10 cellular contexts compared by ENCODE assay signal in genomic region chr16:21644674-21645073, GRCh38. TPM values are rescaled to one million over a fixed set of nuclear protein-coding genes. Genes with fewer than 3 reads are reported as not detected.
A peak's percentile ranks its signal among the peaks of the same experiment; 100 is the strongest.
DNase-seq lines count a peak whose midpoint lies in the region; FAIRE-seq and TF ChIP-seq lines count a peak whose summit lies in the region.
"Had no signal": no experiment of that assay in that cellular context is flagged by ENCODE, and none has a peak within 500 bp of the region (broad histone marks: within the 10 kb centered on the region; RNA-seq: fewer than 3 reads in every experiment).

No MANE protein-coding gene starts in this region.

- no peaks in the 10 kb centered on the region for H3K36me3 ChIP-seq in smooth muscle cell (ENCODE audit: low read depth)

- H3K4me3 ChIP-seq in GM12865 (ENCODE audit: low read depth, low read length): peak overlapping the region; percentile 52
- peak overlapping the region in 13 of 59 donors; percentile 0 to 35 (median 20) for H3K4me3 ChIP-seq in dorsolateral prefrontal cortex
- no peak overlapping the region for H3K4me3 ChIP-seq in smooth muscle cell

- H3K9me3 ChIP-seq in smooth muscle cell (replicated peaks; ENCODE audit: low read depth): no peaks in the 10 kb centered on the region

- H3F3A ChIP-seq in smooth muscle cell (ENCODE audit: low read depth): no peaks in the 10 kb centered on the region

- H3K27me3 ChIP-seq in dorsolateral prefrontal cortex: no peaks in the 10 kb centered on the region
- no peaks in the 10 kb centered on the region for H3K27me3 ChIP-seq in smooth muscle cell (ENCODE audit: low read depth)

- H4K20me1 ChIP-seq in smooth muscle cell (ENCODE audit: low read depth): peaks cover 80% of the 10 kb centered on the region

- H3K4me1 ChIP-seq in smooth muscle cell (ENCODE audit: low read depth): no peaks in the 10 kb centered on the region

- no peak overlapping the region for H2AFZ ChIP-seq in smooth muscle cell (ENCODE audit: low read depth)

- intact Hi-C loops in dorsolateral prefrontal cortex (cut with DNase I): loop anchor here in 1 of 2 donors (5.0 kb wide), 2 partner anchors 47 to 62 kb away; partner anchors contain the start of gene METTL9

- H3K27ac ChIP-seq in dorsolateral prefrontal cortex (peak overlapping the region in 54 of 59 donors; percentile 0 to 87 (median 62)), smooth muscle cell (ENCODE audit: low read depth) (no peak overlapping the region)

- 91% methylated on average over 4 of the region's 4 CpGs for WGBS in smooth muscle cell (ENCODE audit: low lambda C conversion rate)

- H3K4me2 ChIP-seq in smooth muscle cell: peak overlapping the region; percentile 30

- FAIRE-seq in HTR-8/SVneo (lab: Jason Lieb, UNC): no peak
- FAIRE-seq: H54 had no signal

- TF ChIP-seq CTCF in GM12865 (IDR thresholded peaks at IDR 0.05; ENCODE audit: insufficient read depth, low read depth, low read length, missing control alignments) (no peak), dorsolateral prefrontal cortex (IDR thresholded peaks at IDR 0.05 in 54 of 56, conservative IDR thresholded peaks at IDR 0.05 in 2 of 56; ENCODE audit: low read depth in 1 of 56, partially characterized antibody in 56 of 56) (no peak), smooth muscle cell (IDR thresholded peaks at IDR 0.05; ENCODE audit: borderline replicate concordance, insufficient read depth, poor library complexity, severe bottlenecking) (no peak)

- H3K79me2 ChIP-seq in smooth muscle cell (ENCODE audit: low read depth): peaks cover 42% of the 10 kb centered on the region

- DNase-seq in GM12865 (ENCODE audit: low read depth) (no peak), NCI-H526 treated with DMSO at 0.1 percent for 48 hours (lab: John Stamatoyannopoulos, UW) (peak; percentile 60), dorsolateral prefrontal cortex (peak in 1 of 10 donors; percentile 35), smooth muscle cell (lab: John Stamatoyannopoulos, UW; ENCODE audit: unreplicated experiment) (no peak), HTR-8/SVneo (ENCODE audit: insufficient read length, low spot score) (no peak), RPMI8226 (no peak), NCI-H2029 (lab: John Stamatoyannopoulos, UW) (no peak)
- DNase-seq: NCI-H82 had no signal

- no peak overlapping the region for H3K9ac ChIP-seq in smooth muscle cell (ENCODE audit: low read depth)

RNA-seq across cellular contexts. Expression of gene IGSF6, which starts 7.7 kb away (rescaled TPM):
- total RNA-seq in dorsolateral prefrontal cortex: 1 to 10 TPM in 114 of 120 experiments, under 1 TPM in 6; 0.21 to 9.6 (median 2.9) TPM
- not detected in 2 replicates for total RNA-seq in smooth muscle cell
- polyA plus RNA-seq in smooth muscle cell: 0.06 and 0.13 TPM in 2 replicates
- total RNA-seq: Daoy had no signal

RNA-seq across cellular contexts. Expression of gene OTOA, which starts 19.1 kb away (rescaled TPM):
- total RNA-seq in dorsolateral prefrontal cortex: 1 to 10 TPM in 84 of 120 experiments, under 1 TPM in 36; 0.30 to 2.7 (median 1.2) TPM
- total RNA-seq in smooth muscle cell: 0.31 TPM in 1 of 2 replicates, not detected in the other
- not detected in 2 replicates for polyA plus RNA-seq in smooth muscle cell
- total RNA-seq: Daoy had no signal

RNA-seq across cellular contexts. Expression of gene METTL9, which starts 45.3 kb away (rescaled TPM):
- total RNA-seq in dorsolateral prefrontal cortex (100 to 1,000 TPM in 6 of 120 experiments, 10 to 100 TPM in 114; 52.4 to 107 (median 80.4) TPM), smooth muscle cell (157 and 211 TPM in 2 replicates)
- 97.5 and 104 TPM in 2 replicates for polyA plus RNA-seq in smooth muscle cell
